Comparison of ENCODE assay signal across 14 cellular contexts in the genomic region with DNA sequence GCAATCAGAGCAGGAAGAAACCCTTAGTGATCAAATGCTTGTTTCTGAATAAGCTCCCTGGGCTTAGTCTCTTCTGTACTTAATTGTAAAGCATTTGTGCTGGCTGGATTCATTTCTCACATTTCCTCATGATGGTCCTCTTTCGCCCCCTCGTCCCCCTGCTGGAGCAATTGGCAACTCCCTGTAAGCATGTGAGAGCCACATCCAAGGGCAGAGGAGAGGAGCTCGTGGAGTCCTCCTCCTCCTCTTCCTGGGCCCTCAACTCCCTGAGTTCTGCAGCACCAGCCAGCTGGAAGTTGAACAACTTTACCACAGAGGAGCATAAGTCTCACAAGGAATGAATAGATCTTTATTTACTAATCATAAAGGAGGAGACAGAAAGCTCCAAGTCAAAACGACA. TPM values are rescaled to one million over a fixed set of nuclear protein-coding genes. Genes with fewer than 3 reads are reported as not detected.
DNase-seq lines count a peak whose midpoint lies in the region; ATAC-seq, FAIRE-seq and TF ChIP-seq lines count a peak whose summit lies in the region.
"Had no signal": no experiment of that assay in that cellular context is flagged by ENCODE, and none has a peak within 500 bp of the region (broad histone marks: within the 10 kb centered on the region; RNA-seq: fewer than 3 reads in every experiment).

No MANE protein-coding gene starts in this region.

- TF ChIP-seq POLR2A in A549 (IDR thresholded peaks at IDR 0.05; ENCODE audit: low read length) = no peak

- peak overlapping the region in 1 of 2 experiments; percentile 9; a peak in 1 of 6 replicates for H3K27ac ChIP-seq in A549
- H3K27ac ChIP-seq: gastroesophageal sphincter, thoracic aorta had no signal

- CTCF ChIA-PET in A549 (lab: Yijun Ruan, JAX) = interaction anchor here (0.9 to 2.6 kb wide), 12 partner anchors 9 to 430 kb away, joined by 3 to 13 read pairs (median 4); no protein-coding TSS in a partner anchor

- POLR2A ChIA-PET in A549 (lab: Yijun Ruan, JAX) = interaction anchor here (1.5 kb wide), 1 partner anchor 13 kb away, joined by 5 read pairs; the partner anchor contains the start of gene ANKEF1

- 50% methylated on average over 4 of the region's 4 CpGs for WGBS in A549 (ENCODE audit: missing lambda C conversion rate)

- ATAC-seq in A549 = peak; percentile 94 to 97
- ATAC-seq: gastroesophageal sphincter had no signal

- no peaks in the 10 kb centered on the region for H3K9me3 ChIP-seq in A549
- H3K9me3 ChIP-seq: gastroesophageal sphincter, thoracic aorta had no signal

- FAIRE-seq in A549 (lab: Jason Lieb, UNC) = no peak
- FAIRE-seq in RCC 7860 (lab: Jason Lieb, UNC) = no peak
- FAIRE-seq: TTC549 had no signal

- H3K4me1 ChIP-seq in A549 = no peaks in the 10 kb centered on the region

- peak; percentile 42 to 53 for DNase-seq in A549 (ENCODE audit: low read depth in 1 of 2, low spot score in 1 of 2)
- peak; percentile 41 for DNase-seq in ELR (ENCODE audit: low read depth)
- DNase-seq in RKO (ENCODE audit: low spot score) = peak; percentile 26
- DNase-seq in fibroblast of peridontal ligament (ENCODE audit: extremely low read depth) = peak; percentile 45
- DNase-seq in SIG-M5 treated with dmso at 0.1 percent for 504 hours (lab: John Stamatoyannopoulos, UW; ENCODE audit: unreplicated experiment) = no peak
- no peak for DNase-seq in NCI-H1048 (lab: John Stamatoyannopoulos, UW)
- no peak for DNase-seq in RCC 7860 (ENCODE audit: low spot score)
- no peak for DNase-seq in T-helper 9 cell
- DNase-seq: activated naive CD8-positive, alpha-beta T cell treated with anti-CD3 and anti-CD28 coated beads for 36 hours; NCI-H1417 treated with DMSO at 0.1 percent for 48 hours; stimulated activated CD4-positive, alpha-beta T cell treated with anti-CD3 and anti-CD28 coated beads, Interleukin-1b, Interleukin-23, amount 100 ng/mL, for 48 hours had no signal

- no peak overlapping the region for H3K4me2 ChIP-seq in A549

- TF ChIP-seq CTCF in A549 (IDR thresholded peaks at IDR 0.05) = peak; percentile 32; the same call in 2 of the 3 replicates

- TF ChIP-seq RAD21 in A549 (conservative IDR thresholded peaks at IDR 0.05 in 1 of 2, IDR thresholded peaks at IDR 0.05 in 1 of 2) = peak; percentile 25 to 28; a peak in 1 of 5 replicates

- H3K4me3 ChIP-seq in A549 = no peak overlapping the region
- H3K4me3 ChIP-seq: gastroesophageal sphincter, thoracic aorta had no signal

- TF ChIP-seq EP300 in A549 (IDR thresholded peaks at IDR 0.05) = no peak

TF ChIP-seq in A549, 52 proteins besides CTCF, POLR2A, EP300 and RAD21:
- TF ChIP-seq SMC3 (IDR thresholded peaks at IDR 0.05) = 0 out of 3 replicates have a peak, but pooled peaks have one; percentile 21
- TF ChIP-seq CHD2 (IDR thresholded peaks at IDR 0.05; ENCODE audit: low read length, partially characterized antibody) = no peak
- TF ChIP-seq HDAC2 (IDR thresholded peaks at IDR 0.05) = no peak
- TF ChIP-seq BCL3 (IDR thresholded peaks at IDR 0.05) = no peak
- no peak for TF ChIP-seq EHF (CRISPR knock-in tag; IDR thresholded peaks at IDR 0.05)
- TF ChIP-seq NPAS2 (CRISPR knock-in tag; IDR thresholded peaks at IDR 0.05; ENCODE audit: borderline replicate concordance) = no peak

RNA-seq across cellular contexts. Expression of gene ANKEF1, which starts 12.6 kb away (rescaled TPM):
- polyA plus RNA-seq in A549 (2011; rRNA removed) (19.7 and 21.2 TPM in 2 replicates), A549 (2017; fragmentation: RNase III; extraction: RNeasy Plus Mini Kit Qiagen cat#74134 plus additional on column Dnase treatment) (11.5 to 11.8 TPM (median 11.7 TPM) in 3 replicates)
- 4.0 and 4.5 TPM in 2 replicates for polyA plus RNA-seq in A549 (2012; cell fraction: cytosol; rRNA removed)
- 1.6 and 2.4 TPM in 2 replicates for polyA plus RNA-seq in A549 (2012; cell fraction: nucleus; rRNA removed)
- polyA minus RNA-seq in A549 (2011; rRNA and poly(A)+ RNA removed) = 13.1 and 13.5 TPM in 2 replicates

Comparison
In these comparisons a context has a peak if more than half of its experiments do, and no peak if none do; other contexts are left out.
1. DNase-seq: peak in A549 (2 of 2), ELR (single experiment), RKO (single experiment) and fibroblast of peridontal ligament (single experiment); none in SIG-M5 treated with dmso at 0.1 percent for 504 hours (single experiment), NCI-H1048 (single experiment), RCC 7860 (single experiment) and T-helper 9 cell (single experiment).